Comparison of ENCODE assay signal across 19 cellular contexts in genomic region chr14:69190191-69190590, GRCh38. TPM values are rescaled to one million over a fixed set of nuclear protein-coding genes. Genes with fewer than 3 reads are reported as not detected.
DNase-seq lines count a peak whose midpoint lies in the region; FAIRE-seq and TF ChIP-seq lines count a peak whose summit lies in the region.
"Had no signal": no experiment of that assay in that cellular context is flagged by ENCODE, and none has a peak within 500 bp of the region (broad histone marks: within the 10 kb centered on the region; RNA-seq: fewer than 3 reads in every experiment).

No MANE protein-coding gene starts in this region.

- no peak for TF ChIP-seq CTCF in astrocyte (IDR thresholded peaks at IDR 0.05; ENCODE audit: insufficient read depth, low read depth, low read length)
- TF ChIP-seq CTCF in neural crest cell (conservative IDR thresholded peaks at IDR 0.05) = no peak

- no peaks in the 10 kb centered on the region for H3K36me3 Mint-ChIP-seq in T-helper 1 cell treated with Interleukin-12 subunit alpha and Interleukin-12 subunit beta and Interleukin-4 antibody, amounts not matched to agents 30 μg/mL and 1 μg/mL, for 36 hours (ENCODE audit: low read depth)
- no peaks in the 10 kb centered on the region for H3K36me3 Mint-ChIP-seq in astrocyte (ENCODE audit: low read depth, unreplicated experiment)
- H3K36me3 Mint-ChIP-seq in neural crest cell (ENCODE audit: low read depth) = no peaks in the 10 kb centered on the region

- no peaks in the 10 kb centered on the region for H3K9me3 Mint-ChIP-seq in T-helper 1 cell treated with Interleukin-12 subunit alpha and Interleukin-12 subunit beta and Interleukin-4 antibody, amounts not matched to agents 30 μg/mL and 1 μg/mL, for 36 hours
- H3K9me3 Mint-ChIP-seq in astrocyte (ENCODE audit: unreplicated experiment) (no peaks in the 10 kb centered on the region), neural crest cell (no peaks in the 10 kb centered on the region)

- no peaks in the 10 kb centered on the region for H4K20me1 ChIP-seq in astrocyte (ENCODE audit: insufficient read depth, low read length)

- H3K9me3 ChIP-seq in HUES6 (ENCODE audit: control insufficient read depth, insufficient read depth, low read depth, low read length) = no peaks in the 10 kb centered on the region
- H3K9me3 ChIP-seq in astrocyte (ENCODE audit: insufficient read depth, low read depth, low read length) = no peaks in the 10 kb centered on the region
- H3K9me3 ChIP-seq: SJSA1, thyroid gland had no signal

- H3K27me3 ChIP-seq in HUES6 (ENCODE audit: control insufficient read depth, insufficient read depth, low read length) (no peaks in the 10 kb centered on the region), astrocyte (ENCODE audit: insufficient read depth, low read length) (peaks cover 2% of the 10 kb centered on the region)
- H3K27me3 ChIP-seq: SJSA1, thyroid gland had no signal

- H3K4me1 ChIP-seq in HUES6 (ENCODE audit: control insufficient read depth, insufficient read depth, low read length) = peaks cover 12% of the 10 kb centered on the region
- H3K4me1 ChIP-seq in astrocyte (ENCODE audit: insufficient read depth, low read length) = peaks cover 3% of the 10 kb centered on the region

- no peak overlapping the region for H3K9ac ChIP-seq in HUES6 (ENCODE audit: low read length)
- H3K9ac ChIP-seq in astrocyte (ENCODE audit: low read length) = no peak overlapping the region

- FAIRE-seq in astrocyte (lab: Jason Lieb, UNC) = no peak
- FAIRE-seq: kidney had no signal

- DNase-seq in T-helper 1 cell = no peak
- no peak for DNase-seq in astrocyte (ENCODE audit: low read depth)
- no peak for DNase-seq in neural crest cell (ENCODE audit: low read depth, low spot score)
- no peak for DNase-seq in stimulated activated CD8-positive, alpha-beta memory T cell treated with anti-CD3 and anti-CD28 coated beads, Interleukin-4, amount 100 ng/mL, for 48 hours
- DNase-seq in DMS 273 treated with DMSO at 0.1 percent for 48 hours (lab: John Stamatoyannopoulos, UW) = no peak
- no peak for DNase-seq in HT-29 (ENCODE audit: low spot score)
- DNase-seq: activated CD4-positive, alpha-beta T cell treated with anti-CD3 and anti-CD28 coated beads for 48 hours; activated CD8-positive, alpha-beta memory T cell treated with anti-CD3 and anti-CD28 coated beads, Interleukin-2, amount 50 U/mL, for 4 hours; kidney; MM.1S; NCI-H2081 treated with DMSO at 0.1 percent for 48 hours; NCI-H524 treated with DMSO at 0.1 percent for 48 hours; PC-3; stimulated activated CD4-positive, alpha-beta T cell treated with anti-CD3 and anti-CD28 coated beads, Interleukin-12 subunit alpha, Interleukin-12 subunit beta, amount 100 ng/mL, for 4 hours; thyroid gland had no signal

- no peak overlapping the region for H3K27ac Mint-ChIP-seq in T-helper 1 cell treated with Interleukin-12 subunit alpha and Interleukin-12 subunit beta and Interleukin-4 antibody, amounts not matched to agents 30 μg/mL and 1 μg/mL, for 36 hours
- H3K27ac Mint-ChIP-seq in astrocyte (ENCODE audit: unreplicated experiment) (no peak overlapping the region), neural crest cell (ENCODE audit: unreplicated experiment) (no peak overlapping the region)

- 0 out of 2 replicates have a peak overlapping the region, but pooled peaks have one; percentile 3 for H3K27ac ChIP-seq in HUES6 (ENCODE audit: low read depth, low read length)
- no peak overlapping the region for H3K27ac ChIP-seq in astrocyte (ENCODE audit: low read depth, low read length)
- H3K27ac ChIP-seq: C4-2B, SJSA1, thyroid gland had no signal

- H2AFZ ChIP-seq in astrocyte (ENCODE audit: low read depth, low read length) = no peak overlapping the region

- H3K4me1 Mint-ChIP-seq in T-helper 1 cell treated with Interleukin-12 subunit alpha and Interleukin-12 subunit beta and Interleukin-4 antibody, amounts not matched to agents 30 μg/mL and 1 μg/mL, for 36 hours (ENCODE audit: low read depth) = peaks cover 14% of the 10 kb centered on the region
- H3K4me1 Mint-ChIP-seq in astrocyte (ENCODE audit: low read depth, unreplicated experiment) (peaks cover 5% of the 10 kb centered on the region), neural crest cell (peaks cover 17% of the 10 kb centered on the region)

- H3K36me3 ChIP-seq in HUES6 (ENCODE audit: control insufficient read depth, insufficient read depth, low read length) (no peaks in the 10 kb centered on the region), astrocyte (ENCODE audit: insufficient read depth, low read length) (no peaks in the 10 kb centered on the region)
- H3K36me3 ChIP-seq: thyroid gland had no signal

- H3K4me3 Mint-ChIP-seq in T-helper 1 cell treated with Interleukin-12 subunit alpha and Interleukin-12 subunit beta and Interleukin-4 antibody, amounts not matched to agents 30 μg/mL and 1 μg/mL, for 36 hours = peak overlapping the region; percentile 7
- H3K4me3 Mint-ChIP-seq in astrocyte (ENCODE audit: unreplicated experiment) = peak overlapping the region; percentile 95
- peak overlapping the region; percentile 98 for H3K4me3 Mint-ChIP-seq in neural crest cell

- H3K4me3 ChIP-seq in HUES6 (ENCODE audit: low read depth, low read length) = no peak overlapping the region
- H3K4me3 ChIP-seq in astrocyte (ENCODE audit: insufficient read depth, low read depth, low read length) = no peak overlapping the region
- H3K4me3 ChIP-seq: SJSA1, thyroid gland had no signal

- H3K27me3 Mint-ChIP-seq in T-helper 1 cell treated with Interleukin-12 subunit alpha and Interleukin-12 subunit beta and Interleukin-4 antibody, amounts not matched to agents 30 μg/mL and 1 μg/mL, for 36 hours (ENCODE audit: low read depth) = peaks cover 11% of the 10 kb centered on the region
- H3K27me3 Mint-ChIP-seq in astrocyte (ENCODE audit: low read depth, unreplicated experiment) (no peaks in the 10 kb centered on the region), neural crest cell (ENCODE audit: low read depth) (peaks cover 2% of the 10 kb centered on the region)

- H3K4me2 ChIP-seq in astrocyte (ENCODE audit: low read length) = no peak overlapping the region

- peaks cover 26% of the 10 kb centered on the region for H3K79me2 ChIP-seq in astrocyte (ENCODE audit: insufficient read depth, low read length)

RNA-seq across cellular contexts. Expression of gene EXD2, which starts 1.1 kb away (rescaled TPM):
- total RNA-seq in astrocyte (28.7 and 30.7 TPM in 2 replicates), neural crest cell (18.9 and 20.9 TPM in 2 replicates)
- 3.9 and 4.7 TPM in 2 replicates for total RNA-seq in HT-29 (2014; rRNA removed; shearing (Covaris generic))

RNA-seq across cellular contexts. Expression of gene DCAF5, which starts 37.3 kb away (rescaled TPM):
- total RNA-seq in astrocyte (54.5 and 54.6 TPM in 2 replicates), neural crest cell (43.3 and 46.7 TPM in 2 replicates)
- total RNA-seq in HT-29 (2014; rRNA removed; shearing (Covaris generic)) = 5.3 and 7.8 TPM in 2 replicates

Comparison
In these comparisons a context has a peak if more than half of its experiments do, and no peak if none do; other contexts are left out.
1. H3K4me3 Mint-ChIP-seq: peak in every context shown above with its lines; median percentile 98 in neural crest cell; 95 in astrocyte; 7 in T-helper 1 cell treated with Interleukin-12 subunit alpha and Interleukin-12 subunit beta and Interleukin-4 antibody, amounts not matched to agents 30 μg/mL and 1 μg/mL, for 36 hours.